In genomic region chr22:42462016-42462415, GRCh38 we compare ENCODE assay signal across 21 cellular contexts. TPM values are rescaled to one million over a fixed set of nuclear protein-coding genes. Genes with fewer than 3 reads are reported as not detected.
DNase-seq lines count a peak whose midpoint lies in the region; ATAC-seq and TF ChIP-seq lines count a peak whose summit lies in the region.
"Had no signal": no experiment of that assay in that cellular context is flagged by ENCODE, and none has a peak within 500 bp of the region (broad histone marks: within the 10 kb centered on the region; RNA-seq: fewer than 3 reads in every experiment).

No MANE protein-coding gene starts in this region.

- H3K4me3 Mint-ChIP-seq in WTC11 (no peak overlapping the region), T-cell (no peak overlapping the region)
- H3K4me3 Mint-ChIP-seq: immature natural killer cell; nephron progenitor cell; stimulated activated naive CD8-positive, alpha-beta T cell treated with anti-CD3 and anti-CD28 coated beads, Interleukin-15, Interleukin-2, amounts not matched to agents 100 ng/mL and 50 ng/mL, for 24 hours had no signal

- H3K9me3 Mint-ChIP-seq in WTC11 (no peaks in the 10 kb centered on the region), T-cell (no peaks in the 10 kb centered on the region)
- H3K9me3 Mint-ChIP-seq: immature natural killer cell; stimulated activated naive CD8-positive, alpha-beta T cell treated with anti-CD3 and anti-CD28 coated beads, Interleukin-15, Interleukin-2, amounts not matched to agents 100 ng/mL and 50 ng/mL, for 24 hours had no signal

- DNase-seq in ELF-1 (ENCODE audit: low read depth, low spot score) (peak; percentile 88), NCI-H2107 treated with DMSO at 0.1 percent for 48 hours (lab: John Stamatoyannopoulos, UW; ENCODE audit: unreplicated experiment) (peak; percentile 76), WTC11 (ENCODE audit: low spot score) (no peak), SJCRH30 (no peak), T-cell (no peak)
- DNase-seq: activated CD8-positive, alpha-beta memory T cell treated with anti-CD3 and anti-CD28 coated beads, Interleukin-2, amount 50 U/mL, for 4 hours; colonic mucosa; immature natural killer cell; NCI-H524 treated with DMSO at 0.1 percent for 48 hours; nephron progenitor cell; retina; stimulated activated CD4-positive, alpha-beta T cell treated with anti-CD3 and anti-CD28 coated beads, Interleukin-15, amount 100 ng/mL, for 24 hours had no signal

- peaks cover 34% of the 10 kb centered on the region for H3K4me1 Mint-ChIP-seq in WTC11
- peaks cover 0 to 8% (median 0%) of the 10 kb centered on the region in 3 donors for H3K4me1 Mint-ChIP-seq in T-cell
- H3K4me1 Mint-ChIP-seq: immature natural killer cell had no signal

- POLR2A ChIA-PET in WTC11 (lab: Charles Lee) (interaction anchor here (0.6 kb wide), 1 partner anchor 11 kb away, joined by 3 read pairs; no protein-coding TSS in a partner anchor), T-cell (lab: Charles Lee) (no interaction called here)

- no peaks in the 10 kb centered on the region for H3K36me3 ChIP-seq in BLaER1
- no peaks in the 10 kb centered on the region for H3K36me3 ChIP-seq in SJCRH30
- H3K36me3 ChIP-seq: colonic mucosa, gastroesophageal sphincter, vagina had no signal

- H3K27me3 ChIP-seq in BLaER1 = no peaks in the 10 kb centered on the region
- H3K27me3 ChIP-seq in SJCRH30 = peaks cover 12% of the 10 kb centered on the region
- H3K27me3 ChIP-seq: vagina had no signal

- H3K9ac ChIP-seq in BLaER1 = no peak overlapping the region

- no peak for TF ChIP-seq CTCF in WTC11 (IDR thresholded peaks at IDR 0.05)

- H3K9me3 ChIP-seq in BLaER1 (no peaks in the 10 kb centered on the region), SJCRH30 (replicated peaks) (no peaks in the 10 kb centered on the region)
- H3K9me3 ChIP-seq: colonic mucosa, gastroesophageal sphincter, vagina had no signal

- 0 out of 2 replicates have a peak overlapping the region, but pooled peaks have one; percentile 8 for H3K27ac Mint-ChIP-seq in WTC11
- H3K27ac Mint-ChIP-seq in T-cell = no peak overlapping the region
- H3K27ac Mint-ChIP-seq: immature natural killer cell; nephron progenitor cell; stimulated activated naive CD8-positive, alpha-beta T cell treated with anti-CD3 and anti-CD28 coated beads, Interleukin-15, Interleukin-2, amounts not matched to agents 100 ng/mL and 50 ng/mL, for 24 hours had no signal

- H4K20me1 ChIP-seq in BLaER1 = no peaks in the 10 kb centered on the region

- H3K27ac ChIP-seq in BLaER1 (no peak overlapping the region), SJCRH30 (no peak overlapping the region)
- H3K27ac ChIP-seq: colonic mucosa, epithelial cell of prostate, gastroesophageal sphincter, vagina had no signal

- H3K4me1 ChIP-seq in BLaER1 = peaks cover 36% of the 10 kb centered on the region
- H3K4me1 ChIP-seq in SJCRH30 = no peaks in the 10 kb centered on the region
- H3K4me1 ChIP-seq: colonic mucosa, gastroesophageal sphincter, vagina had no signal

- ATAC-seq in WTC11 = no peak
- no peak for ATAC-seq in HG03571 (IDR thresholded peaks at IDR 0.05; ENCODE audit: unreplicated experiment)
- no peak for ATAC-seq in T-cell (replicated peaks in 1 of 4)
- ATAC-seq in GM18511 (IDR thresholded peaks at IDR 0.05; ENCODE audit: unreplicated experiment) = no peak
- ATAC-seq: gastroesophageal sphincter had no signal

- peaks cover 18% of the 10 kb centered on the region for H3K27me3 Mint-ChIP-seq in WTC11 (ENCODE audit: low read depth)
- H3K27me3 Mint-ChIP-seq in T-cell = peaks cover 22 to 40% of the 10 kb centered on the region in 2 donors

- H3K36me3 Mint-ChIP-seq in WTC11 (no peaks in the 10 kb centered on the region), T-cell (no peaks in the 10 kb centered on the region)
- H3K36me3 Mint-ChIP-seq: immature natural killer cell had no signal

- H3K4me2 ChIP-seq in BLaER1 = peak overlapping the region; percentile 29

- CTCF ChIA-PET in WTC11 (lab: Charles Lee) (interaction anchor here (0.5 to 3.9 kb wide), 6 partner anchors 8 to 292 kb away, joined by 3 to 24 read pairs (median 4); no protein-coding TSS in a partner anchor), T-cell (lab: Charles Lee) (interaction anchor here in 1 of 2 donors (0.6 kb wide), 1 partner anchor 291 kb away, joined by 3 read pairs; no protein-coding TSS in a partner anchor)

- no peak overlapping the region for H3K4me3 ChIP-seq in BLaER1
- H3K4me3 ChIP-seq in SJCRH30 = no peak overlapping the region
- H3K4me3 ChIP-seq: colonic mucosa, gastroesophageal sphincter, vagina had no signal

TF ChIP-seq in WTC11, 78 proteins besides CTCF, POLR2A, EP300 and RAD21:
- no peak for TF ChIP-seq ELF4 (CRISPR knock-in tag; IDR thresholded peaks at IDR 0.05; ENCODE audit: low read depth)
- no peak for TF ChIP-seq ERG (CRISPR knock-in tag; IDR thresholded peaks at IDR 0.05)
- TF ChIP-seq, protein P1, sequence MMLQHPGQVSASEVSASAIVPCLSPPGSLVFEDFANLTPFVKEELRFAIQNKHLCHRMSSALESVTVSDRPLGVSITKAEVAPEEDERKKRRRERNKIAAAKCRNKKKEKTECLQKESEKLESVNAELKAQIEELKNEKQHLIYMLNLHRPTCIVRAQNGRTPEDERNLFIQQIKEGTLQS (CRISPR knock-in tag; conservative IDR thresholded peaks at IDR 0.05) = no peak
- peak; percentile 52; the same call in 1 of the 2 replicates for TF ChIP-seq ZNF416 (CRISPR knock-in tag; IDR thresholded peaks at IDR 0.05)

RNA-seq across cellular contexts. Expression of gene NFAM1, which starts 29.8 kb away (rescaled TPM):
- total RNA-seq in WTC11 (2021) = 0.92 to 1.6 TPM (median 1.2 TPM) in 3 replicates
- total RNA-seq in SJCRH30 (2014; rRNA removed; shearing (Covaris generic)) = 0.18 TPM in 1 of 2 replicates, not detected in the other
- under 1 TPM; 0.07 to 0.32 (median 0.18) TPM for total RNA-seq in T-cell
- total RNA-seq: LHCN-M2, lung microvascular endothelial cell had no signal

RNA-seq across cellular contexts. Expression of gene RRP7A, which starts 57.6 kb away (rescaled TPM):
- total RNA-seq in WTC11 (2021) (72.9 to 95.0 TPM (median 76.5 TPM) in 3 replicates), T-cell (10 to 100 TPM; 51.2 to 84.9 (median 54.4) TPM)
- 31.7 and 34.2 TPM in 2 replicates for total RNA-seq in SJCRH30 (2014; rRNA removed; shearing (Covaris generic))

Comparison
In these comparisons a context has a peak if more than half of its experiments do, and no peak if none do; other contexts are left out.
1. DNase-seq: peak in ELF-1 (single experiment) and NCI-H2107 treated with DMSO at 0.1 percent for 48 hours (single experiment); none in WTC11 (single experiment), SJCRH30 (0 of 2) and T-cell (0 of 34).